Comparison of ENCODE assay signal across 31 cellular contexts in genomic region chr4:2063557-2064275, GRCh38. TPM values are rescaled to one million over a fixed set of nuclear protein-coding genes. Genes with fewer than 3 reads are reported as not detected.
"Had no signal": no experiment of that assay in that cellular context is flagged by ENCODE, and none has a peak within 500 bp of the region (broad histone marks: within the 10 kb centered on the region; RNA-seq: fewer than 3 reads in every experiment).

No MANE protein-coding gene starts in this region.

- ATAC-seq: activated CD4-positive, alpha-beta T cell treated with anti-CD3 and anti-CD28 coated beads for 36 hours; activated CD8-positive, alpha-beta memory T cell treated with anti-CD3 and anti-CD28 coated beads, Interleukin-2, amount 10 ng/mL, durations not matched to agents 7 days and 5 days; activated CD8-positive, alpha-beta T cell treated with anti-CD3 and anti-CD28 coated beads, Interleukin-2, amount 10 ng/mL, durations not matched to agents 7 days and 5 days; effector memory CD8-positive, alpha-beta T cell; gastrocnemius medialis; natural killer cell treated with Interleukin-12 subunit alpha and Interleukin-12 subunit beta and Interleukin-15 and Interleukin-18, amount 100 ng/mL, for 72 hours; sciatic nerve had no signal

- H3K4me3 ChIP-seq: coronary artery, gastrocnemius medialis, lung, prostate gland, skin epidermis, vagina had no signal

- H3K4me3 Mint-ChIP-seq: activated CD4-positive, alpha-beta T cell treated with anti-CD3 and anti-CD28 coated beads for 36 hours; activated CD8-positive, alpha-beta memory T cell treated with anti-CD3 and anti-CD28 coated beads, Interleukin-2, amount 10 ng/mL, durations not matched to agents 7 days and 5 days; activated CD8-positive, alpha-beta T cell treated with anti-CD3 and anti-CD28 coated beads, Interleukin-2, amount 10 ng/mL, durations not matched to agents 7 days and 5 days; activated naive CD8-positive, alpha-beta T cell; effector memory CD8-positive, alpha-beta T cell; natural killer cell treated with Interleukin-12 subunit alpha and Interleukin-12 subunit beta and Interleukin-15 and Interleukin-18, amount 100 ng/mL, for 72 hours; stimulated activated memory B cell treated with anti-CD40 and anti-IgM and Interleukin-4, amounts not matched to agents 10 μg/mL and 1 μg/mL and 100 μg/mL, for 72 hours; stimulated activated naive CD8-positive, alpha-beta T cell treated with anti-CD3 and anti-CD28 coated beads, Interleukin-15, amount 100 ng/mL, for 72 hours; T-helper 2 cell treated with Interferon-gamma antibody and Interleukin-4, amounts not matched to agents 5 μg/mL and 100 μg/mL, for 36 hours; type B pancreatic cell had no signal

- H3K27me3 Mint-ChIP-seq: activated naive CD8-positive, alpha-beta T cell had no signal

- FAIRE-seq: bronchial epithelial cell, keratinocyte had no signal

- H3K4me1 ChIP-seq: gastrocnemius medialis, prostate gland had no signal

- H3K36me3 Mint-ChIP-seq: activated CD8-positive, alpha-beta memory T cell treated with anti-CD3 and anti-CD28 coated beads, Interleukin-2, amount 10 ng/mL, durations not matched to agents 7 days and 5 days; activated naive CD8-positive, alpha-beta T cell; natural killer cell treated with Interleukin-12 subunit alpha and Interleukin-12 subunit beta and Interleukin-15 and Interleukin-18, amount 100 ng/mL, for 72 hours; stimulated activated memory B cell treated with anti-CD40 and anti-IgM and Interleukin-4, amounts not matched to agents 10 μg/mL and 1 μg/mL and 100 μg/mL, for 72 hours; type B pancreatic cell had no signal

- H3K4me1 Mint-ChIP-seq: activated CD4-positive, alpha-beta T cell treated with anti-CD3 and anti-CD28 coated beads for 36 hours; activated CD8-positive, alpha-beta memory T cell treated with anti-CD3 and anti-CD28 coated beads, Interleukin-2, amount 10 ng/mL, durations not matched to agents 7 days and 5 days; stimulated activated memory B cell treated with anti-CD40 and anti-IgM and Interleukin-4, amounts not matched to agents 10 μg/mL and 1 μg/mL and 100 μg/mL, for 72 hours; stimulated activated naive CD8-positive, alpha-beta T cell treated with anti-CD3 and anti-CD28 coated beads, Interleukin-15, amount 100 ng/mL, for 72 hours had no signal

- H3K9me3 ChIP-seq: gastrocnemius medialis, prostate gland, vagina had no signal

- H3K27ac ChIP-seq: coronary artery, gastrocnemius medialis, prostate gland, skin epidermis, vagina had no signal

- DNase-seq: activated CD4-positive, CD25-positive, alpha-beta regulatory T cell; activated CD8-positive, alpha-beta memory T cell treated with anti-CD3 and anti-CD28 coated beads, Interleukin-2, amount 10 ng/mL, durations not matched to agents 7 days and 5 days; activated CD8-positive, alpha-beta T cell treated with anti-CD3 and anti-CD28 coated beads, Interleukin-2, amount 10 ng/mL, durations not matched to agents 7 days and 5 days; activated T-cell treated with anti-CD3 and anti-CD28 coated beads, Interleukin-2, amount 50 U/mL, for 48 hours; anterior cingulate cortex; cerebellar nuclear complex; effector memory CD8-positive, alpha-beta T cell; erythroblast; gastrocnemius medialis; hippocampal formation; mesendoderm; retina; stimulated activated CD4-positive, alpha-beta T cell treated with anti-CD3 and anti-CD28 coated beads, Interleukin-1b, Interleukin-23, amount 100 ng/mL, for 48 hours; stimulated activated CD4-positive, alpha-beta T cell treated with anti-CD3 and anti-CD28 coated beads, Interleukin-4, amount 100 ng/mL, for 4 hours; stimulated activated CD8-positive, alpha-beta memory T cell treated with anti-CD3 and anti-CD28 coated beads, Interleukin-4, amount 100 ng/mL, for 48 hours; stimulated activated naive CD8-positive, alpha-beta T cell treated with anti-CD3 and anti-CD28 coated beads, Interleukin-15, amount 100 ng/mL, for 72 hours had no signal

- H3K9me3 Mint-ChIP-seq: activated T-helper 2 cell treated with anti-CD3 and anti-CD28 coated beads, Interferon-gamma antibody, Interleukin-2, Interleukin-4, amounts not matched to agents 10 μg/mL and 5 μg/mL and 100 μg/mL, durations not matched to agents 14 hours and 24 hours and 36 hours; effector memory CD8-positive, alpha-beta T cell; natural killer cell treated with Interleukin-12 subunit alpha and Interleukin-12 subunit beta and Interleukin-15 and Interleukin-18, amount 100 ng/mL, for 72 hours; stimulated activated naive CD8-positive, alpha-beta T cell treated with anti-CD3 and anti-CD28 coated beads, Interleukin-15, amount 100 ng/mL, for 72 hours; T-helper 2 cell treated with Interferon-gamma antibody and Interleukin-4, amounts not matched to agents 5 μg/mL and 100 μg/mL, for 36 hours; type B pancreatic cell had no signal

- H3K27ac Mint-ChIP-seq: activated CD4-positive, alpha-beta T cell treated with anti-CD3 and anti-CD28 coated beads for 36 hours; activated CD8-positive, alpha-beta memory T cell treated with anti-CD3 and anti-CD28 coated beads, Interleukin-2, amount 10 ng/mL, durations not matched to agents 7 days and 5 days; activated CD8-positive, alpha-beta T cell treated with anti-CD3 and anti-CD28 coated beads, Interleukin-2, amount 10 ng/mL, durations not matched to agents 7 days and 5 days; activated naive CD8-positive, alpha-beta T cell; activated T-helper 2 cell treated with anti-CD3 and anti-CD28 coated beads, Interferon-gamma antibody, Interleukin-2, Interleukin-4, amounts not matched to agents 10 μg/mL and 5 μg/mL and 100 μg/mL, durations not matched to agents 14 hours and 24 hours and 36 hours; effector memory CD8-positive, alpha-beta T cell; natural killer cell treated with Interleukin-12 subunit alpha and Interleukin-12 subunit beta and Interleukin-15 and Interleukin-18, amount 100 ng/mL, for 72 hours; stimulated activated memory B cell treated with anti-CD40 and anti-IgM and Interleukin-4, amounts not matched to agents 10 μg/mL and 1 μg/mL and 100 μg/mL, for 72 hours; stimulated activated naive CD8-positive, alpha-beta T cell treated with anti-CD3 and anti-CD28 coated beads, Interleukin-15, amount 100 ng/mL, for 72 hours; T-helper 2 cell treated with Interferon-gamma antibody and Interleukin-4, amounts not matched to agents 5 μg/mL and 100 μg/mL, for 36 hours; type B pancreatic cell had no signal

- H3K36me3 ChIP-seq: gastrocnemius medialis, prostate gland, vagina had no signal

RNA-seq across cellular contexts. Expression of gene NAT8L, which starts 4.6 kb away (rescaled TPM):
- total RNA-seq: bronchial epithelial cell had no signal
